ENCODE assay signal across 8 cellular contexts in the genomic region with DNA sequence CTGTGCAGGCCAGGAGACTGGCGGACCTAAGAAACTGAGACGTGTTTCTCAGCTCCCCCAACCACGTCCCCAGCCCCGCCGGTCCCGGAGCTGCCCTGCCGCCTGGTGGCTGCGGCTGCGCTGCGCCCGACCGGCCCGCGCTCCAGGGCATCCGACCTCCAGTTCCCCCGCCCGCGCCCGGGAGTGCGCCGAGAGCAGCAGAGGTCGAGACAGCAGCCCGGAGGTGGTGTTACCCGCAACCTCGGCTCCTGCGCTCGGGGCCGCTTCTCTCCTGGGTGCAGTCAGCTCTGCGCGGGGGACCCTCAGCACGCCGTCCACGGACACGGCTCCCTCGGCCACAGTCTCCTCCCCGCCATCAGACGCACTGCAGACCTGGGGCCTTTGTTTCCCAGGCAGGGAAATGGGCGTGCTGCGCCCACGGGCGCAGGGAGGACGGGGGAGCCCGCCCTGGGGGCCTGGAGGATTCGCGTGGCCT. TPM values are rescaled to one million over a fixed set of nuclear protein-coding genes. Genes with fewer than 3 reads are reported as not detected.
DNase-seq lines count a peak whose midpoint lies in the region; ATAC-seq and TF ChIP-seq lines count a peak whose summit lies in the region.

No MANE protein-coding gene starts in this region.

- H4K20me1 ChIP-seq in SK-N-SH (ENCODE audit: insufficient read depth), result peaks cover 5% of the 10 kb centered on the region; the same call in 1 of the 2 replicates

- peak; percentile 58 for TF ChIP-seq RAD21 in SK-N-SH (IDR thresholded peaks at IDR 0.05; ENCODE audit: low read length)

- peaks cover 4% of the 10 kb centered on the region for H3K27me3 Mint-ChIP-seq in IgD-negative memory B cell
- no peaks in the 10 kb centered on the region for H3K27me3 Mint-ChIP-seq in activated naive CD4-positive, alpha-beta T cell treated with anti-CD3 and anti-CD28 coated beads for 36 hours (ENCODE audit: low read depth)

- no peaks in the 10 kb centered on the region for H3K9me3 Mint-ChIP-seq in IgD-negative memory B cell
- no peaks in the 10 kb centered on the region for H3K9me3 Mint-ChIP-seq in activated naive CD4-positive, alpha-beta T cell treated with anti-CD3 and anti-CD28 coated beads for 36 hours

- peak overlapping the region; percentile 53 to 90 (median 78) for H3K4me3 Mint-ChIP-seq in IgD-negative memory B cell
- peak overlapping the region; percentile 76 for H3K4me3 Mint-ChIP-seq in activated naive CD4-positive, alpha-beta T cell treated with anti-CD3 and anti-CD28 coated beads for 36 hours

- H3K4me2 ChIP-seq in SK-N-SH, result peak overlapping the region; percentile 68; the same call in 1 of the 2 replicates

- ATAC-seq in GM21390 (IDR thresholded peaks at IDR 0.05; ENCODE audit: unreplicated experiment) (peak; percentile 78), Right ventricle myocardium superior (ENCODE audit: poor library complexity) (peak; percentile 69), psoas muscle (peak; percentile 57 to 68 (median 60)), aorta (ENCODE audit: low FRiP score) (peak; percentile 66)

- H3K4me3 ChIP-seq in SK-N-SH (ENCODE audit: low read depth in 2 of 2, low read length in 1 of 2) (peak overlapping the region; percentile 37 to 38; a peak in 3 of 4 replicates), psoas muscle (peak overlapping the region; percentile 57), aorta (ENCODE audit: low read length in 2 of 2) (peak overlapping the region in 1 of 2 donors; percentile 56)

- H3K27ac Mint-ChIP-seq in IgD-negative memory B cell, result no peak overlapping the region
- peak overlapping the region; percentile 63 for H3K27ac Mint-ChIP-seq in activated naive CD4-positive, alpha-beta T cell treated with anti-CD3 and anti-CD28 coated beads for 36 hours

- TF ChIP-seq CTCF in SK-N-SH (IDR thresholded peaks at IDR 0.05) (peak; percentile 69), psoas muscle (IDR thresholded peaks at IDR 0.05) (peak; percentile 70)

- no peaks in the 10 kb centered on the region for H3K36me3 Mint-ChIP-seq in IgD-negative memory B cell
- H3K36me3 Mint-ChIP-seq in activated naive CD4-positive, alpha-beta T cell treated with anti-CD3 and anti-CD28 coated beads for 36 hours (ENCODE audit: low read depth), result no peaks in the 10 kb centered on the region

- WGBS in SK-N-SH (ENCODE audit: low lambda C conversion rate), result under 1% methylated on average over 17 of the region's 45 CpGs
- WGBS in psoas muscle, 3 donors, result 1 to 2% (median 1%) methylated on average over 37 to 45 of the region's 45 CpGs
- 0 to 1% methylated on average over 34 to 45 of the region's 45 CpGs for WGBS in aorta, 2 donors

- H3K9me3 ChIP-seq in SK-N-SH (no peaks in the 10 kb centered on the region), psoas muscle (no peaks in the 10 kb centered on the region), aorta (ENCODE audit: control insufficient read depth, low read length) (no peaks in the 10 kb centered on the region)

- no peaks in the 10 kb centered on the region for H3K9me2 ChIP-seq in SK-N-SH

- intact Hi-C loops in activated naive CD4-positive, alpha-beta T cell treated with anti-CD3 and anti-CD28 coated beads for 36 hours (cut with micrococcal nuclease), result loop anchor here (1.0 to 5.0 kb wide), 6 partner anchors 17 to 111 kb away; partner anchors contain the start of genes CDCA4 and GPR132
- intact Hi-C loops in Right ventricle myocardium superior (cut with DNase I), result loop anchor here (5.0 to 10.0 kb wide), 3 partner anchors 105 to 198 kb away; no protein-coding TSS in a partner anchor
- intact Hi-C loops in psoas muscle (cut with DNase I), result loop anchor here (5.0 kb wide), 2 partner anchors 180 to 270 kb away; no protein-coding TSS in a partner anchor
- intact Hi-C loops in aorta (cut with DNase I), result no loop called here

- CTCF ChIA-PET in SK-N-SH (lab: Yijun Ruan, JAX), result interaction anchor here (0.6 to 3.4 kb wide), 29 partner anchors 13 to 284 kb away, joined by 3 to 36 read pairs (median 4); partner anchors contain the start of gene GPR132
- CTCF ChIA-PET in activated naive CD4-positive, alpha-beta T cell treated with anti-CD3 and anti-CD28 coated beads for 36 hours (lab: Charles Lee), result interaction anchor here (0.6 to 7.5 kb wide), 18 partner anchors 8 to 230 kb away, joined by 3 to 53 read pairs (median 4); partner anchors contain the start of gene GPR132

- TF ChIP-seq EP300 in SK-N-SH (IDR thresholded peaks at IDR 0.05; ENCODE audit: borderline replicate concordance in 1 of 2, low read depth in 1 of 2, low read length in 1 of 2), result no peak

- H3K9ac ChIP-seq in SK-N-SH, result no peak overlapping the region; the same call in 1 of the 2 replicates

- H3K27me3 ChIP-seq in SK-N-SH (ENCODE audit: insufficient read depth), result no peaks in the 10 kb centered on the region
- H3K27me3 ChIP-seq in psoas muscle (ENCODE audit: insufficient read depth in 3 of 3, low read length in 2 of 3), result peaks cover 0 to 35% (median 9%) of the 10 kb centered on the region in 3 donors
- no peaks in the 10 kb centered on the region for H3K27me3 ChIP-seq in aorta (ENCODE audit: control insufficient read depth in 1 of 2, insufficient read depth in 2 of 2, low read length in 1 of 2)

- 0 out of 2 replicates have a peak overlapping the region, but pooled peaks have one; percentile 46 for H2AFZ ChIP-seq in SK-N-SH (ENCODE audit: low read depth)

- H3K27ac ChIP-seq in SK-N-SH (ENCODE audit: low read depth in 2 of 2, low read length in 1 of 2) (no peak overlapping the region), psoas muscle (no peak overlapping the region), aorta (ENCODE audit: low read depth in 1 of 2, low read length in 2 of 2) (peak overlapping the region in 1 of 2 donors; percentile 16)

- peaks cover 1 to 29% of the 10 kb centered on the region in 2 experiments; a peak in 2 of 4 replicates for H3K4me1 ChIP-seq in SK-N-SH (ENCODE audit: control insufficient read depth in 1 of 2, insufficient read depth in 2 of 2, low read depth in 1 of 2, low read length in 1 of 2)
- no peaks in the 10 kb centered on the region for H3K4me1 ChIP-seq in psoas muscle
- H3K4me1 ChIP-seq in aorta (ENCODE audit: control insufficient read depth in 1 of 2, insufficient read depth in 2 of 2, low read length in 2 of 2), result no peaks in the 10 kb centered on the region

- H3K36me3 ChIP-seq in SK-N-SH (replicated peaks in 1 of 2; ENCODE audit: control insufficient read depth in 1 of 2, insufficient read depth in 2 of 2, low read length in 1 of 2) (no peaks in the 10 kb centered on the region), psoas muscle (ENCODE audit: insufficient read depth in 1 of 2, low read depth in 1 of 2) (no peaks in the 10 kb centered on the region), aorta (ENCODE audit: control insufficient read depth in 1 of 2, insufficient read depth in 2 of 2, low read length in 1 of 2) (no peaks in the 10 kb centered on the region)

- peaks cover 16% of the 10 kb centered on the region for H3F3A ChIP-seq in SK-N-SH (replicated peaks; ENCODE audit: insufficient read depth)

- peak; percentile 56 for DNase-seq in DMS153 (lab: John Stamatoyannopoulos, UW)
- peak; percentile 90 for DNase-seq in SK-N-SH
- peak; percentile 93 for DNase-seq in activated naive CD4-positive, alpha-beta T cell treated with anti-CD3 and anti-CD28 coated beads for 36 hours
- peak; percentile 91 for DNase-seq in Right ventricle myocardium superior
- DNase-seq in psoas muscle, result peak; percentile 80 to 83
- peak; percentile 86 to 93 for DNase-seq in aorta

- H3K79me2 ChIP-seq in SK-N-SH (ENCODE audit: insufficient read depth), result no peaks in the 10 kb centered on the region

- peaks cover 0 to 3% (median 3%) of the 10 kb centered on the region in 3 donors for H3K4me1 Mint-ChIP-seq in IgD-negative memory B cell
- peaks cover 8% of the 10 kb centered on the region for H3K4me1 Mint-ChIP-seq in activated naive CD4-positive, alpha-beta T cell treated with anti-CD3 and anti-CD28 coated beads for 36 hours (ENCODE audit: low read depth)

- POLR2A ChIA-PET in SK-N-SH (lab: Yijun Ruan, JAX), result no interaction called here

TF ChIP-seq in SK-N-SH, 30 proteins besides CTCF, POLR2A, EP300 and RAD21 (continues in another document):
- TF ChIP-seq MXI1 (IDR thresholded peaks at IDR 0.05; ENCODE audit: low read depth, low read length) (0 out of 2 replicates have a peak, but pooled peaks have one; percentile 24), SMC3 (IDR thresholded peaks at IDR 0.05; ENCODE audit: low read depth, low read length) (peak; percentile 59), TCF12 (IDR thresholded peaks at IDR 0.05) (no peak), RXRA (IDR thresholded peaks at IDR 0.05; ENCODE audit: borderline replicate concordance, low read depth) (peak; percentile 24; the same call in 1 of the 2 replicates), MAX (IDR thresholded peaks at IDR 0.05; ENCODE audit: low read depth) (peak; percentile 37; the same call in 1 of the 2 replicates), EZH2phosphoT487 (IDR thresholded peaks at IDR 0.05; ENCODE audit: borderline replicate concordance, low read depth) (no peak), NRF1 (IDR thresholded peaks at IDR 0.05; ENCODE audit: low read depth, low read length) (peak; percentile 33; the same call in 1 of the 2 replicates)
- TF ChIP-seq, protein P1, sequence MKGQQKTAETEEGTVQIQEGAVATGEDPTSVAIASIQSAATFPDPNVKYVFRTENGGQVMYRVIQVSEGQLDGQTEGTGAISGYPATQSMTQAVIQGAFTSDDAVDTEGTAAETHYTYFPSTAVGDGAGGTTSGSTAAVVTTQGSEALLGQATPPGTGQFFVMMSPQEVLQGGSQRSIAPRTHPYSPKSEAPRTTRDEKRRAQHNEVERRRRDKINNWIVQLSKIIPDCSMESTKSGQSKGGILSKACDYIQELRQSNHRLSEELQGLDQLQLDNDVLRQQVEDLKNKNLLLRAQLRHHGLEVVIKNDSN (IDR thresholded peaks at IDR 0.05; ENCODE audit: borderline replicate concordance, low read depth), result no peak

RNA-seq across cellular contexts. Expression of gene GPR132, which starts 21.6 kb away (rescaled TPM):
- polyA plus RNA-seq in IgD-negative memory B cell, result 37.2 TPM
- polyA plus RNA-seq in SK-N-SH (2012; rRNA removed), result 0.03 TPM in 1 of 2 replicates, not detected in the other
- 0.03 TPM in 1 of 2 replicates, not detected in the other for polyA plus RNA-seq in SK-N-SH (2012; cell fraction: cytosol; rRNA removed)
- polyA plus RNA-seq in SK-N-SH (2012; cell fraction: nucleus; rRNA removed), result 0.28 and 0.37 TPM in 2 replicates
- total RNA-seq in activated naive CD4-positive, alpha-beta T cell treated with anti-CD3 and anti-CD28 coated beads for 36 hours, result 10 to 100 TPM; 11.3 to 15.3 TPM
- total RNA-seq in Right ventricle myocardium superior, result 1.3 TPM
- total RNA-seq in psoas muscle, result under 1 TPM; 0.34 to 0.60 (median 0.41) TPM
- under 1 TPM; 0.08 to 0.14 (median 0.13) TPM for polyA plus RNA-seq in psoas muscle
- 1 to 10 TPM; 2.9 to 5.0 TPM for total RNA-seq in aorta
- polyA plus RNA-seq in aorta, result 1 to 10 TPM in 1 of 2 donors, not detected in 1; 1.0 TPM

Comparison
In these comparisons a context has a peak if more than half of its experiments do, and no peak if none do; other contexts are left out.
1. intact Hi-C loops: an anchor here in activated naive CD4-positive, alpha-beta T cell treated with anti-CD3 and anti-CD28 coated beads for 36 hours (1.0 to 5.0 kb wide), Right ventricle myocardium superior (5.0 to 10.0 kb wide) and psoas muscle (5.0 kb wide); none called in aorta.